ENCODE assay signal across 11 cellular contexts in genomic region chr15:31367021-31367729, GRCh38. TPM values are rescaled to one million over a fixed set of nuclear protein-coding genes. Genes with fewer than 3 reads are reported as not detected.
DNase-seq lines count a peak whose midpoint lies in the region; ATAC-seq and TF ChIP-seq lines count a peak whose summit lies in the region.
"Had no signal": no experiment of that assay in that cellular context is flagged by ENCODE, and none has a peak within 500 bp of the region (broad histone marks: within the 10 kb centered on the region; RNA-seq: fewer than 3 reads in every experiment).

No MANE protein-coding gene starts in this region.

- H3K4me3 ChIP-seq in urinary bladder (ENCODE audit: low read depth, low read length) = no peak overlapping the region

- WGBS in urinary bladder = 85% methylated on average over 11 of the region's 11 CpGs

- no peaks in the 10 kb centered on the region for H3K4me1 ChIP-seq in urinary bladder (ENCODE audit: insufficient read depth)

- CTCF ChIA-PET in MCF 10A (lab: Yijun Ruan, JAX) = interaction anchor here (0.6 to 10.8 kb wide), 20 partner anchors 9 to 239 kb away, joined by 3 to 182 read pairs (median 7); no protein-coding TSS in a partner anchor

- ATAC-seq in activated T-cell treated with anti-CD3 and anti-CD28 coated beads, Interleukin-2, amount 50 U/mL, for 4 hours = no peak
- ATAC-seq in HG02970 (IDR thresholded peaks at IDR 0.05; ENCODE audit: low FRiP score, unreplicated experiment) = no peak

- DNase-seq in activated T-cell treated with anti-CD3 and anti-CD28 coated beads, Interleukin-2, amount 50 U/mL, for 4 hours = no peak
- no peak for DNase-seq in activated T-cell treated with anti-CD3 and anti-CD28 coated beads, Interleukin-2, amount 50 U/mL, for 1 hour
- DNase-seq in MCF 10A (ENCODE audit: unreplicated experiment) (peak; percentile 25), mesenteric fat pad (ENCODE audit: low spot score) (peak; percentile 57), MV-4-11 (lab: John Stamatoyannopoulos, UW) (no peak), SKM-1 treated with dmso at 0.1 percent for 144 hours (lab: John Stamatoyannopoulos, UW; ENCODE audit: unreplicated experiment) (no peak)
- DNase-seq: activated CD4-positive, CD25-positive, alpha-beta regulatory T cell treated with anti-CD3 and anti-CD28 coated beads, Interleukin-2, amount 50 U/mL, for 72 hours; effector CD4-positive, alpha-beta T cell; NCI-H446 treated with DMSO at 0.1 percent for 48 hours had no signal

- H3K9me3 Mint-ChIP-seq in activated T-cell treated with anti-CD3 and anti-CD28 coated beads, Interleukin-2, amount 50 U/mL, for 4 hours = peaks cover 6% of the 10 kb centered on the region
- no peaks in the 10 kb centered on the region for H3K9me3 Mint-ChIP-seq in MCF 10A (ENCODE audit: unreplicated experiment)

- no peaks in the 10 kb centered on the region for H3K27me3 Mint-ChIP-seq in activated T-cell treated with anti-CD3 and anti-CD28 coated beads, Interleukin-2, amount 50 U/mL, for 4 hours (ENCODE audit: low read depth)
- H3K27me3 Mint-ChIP-seq in MCF 10A (ENCODE audit: insufficient read depth, unreplicated experiment) = no peaks in the 10 kb centered on the region

- peaks cover 93% of the 10 kb centered on the region for H3K4me1 Mint-ChIP-seq in activated T-cell treated with anti-CD3 and anti-CD28 coated beads, Interleukin-2, amount 50 U/mL, for 4 hours (ENCODE audit: low read depth)
- peaks cover 49% of the 10 kb centered on the region for H3K4me1 Mint-ChIP-seq in MCF 10A (ENCODE audit: insufficient read depth, unreplicated experiment)

- BruUV-seq in MCF 10A (replicated peaks; lab: Mats Ljungman, UMichigan) = no TSS peak

- no peaks in the 10 kb centered on the region for H3K36me3 ChIP-seq in urinary bladder (ENCODE audit: insufficient read depth)

- peak overlapping the region; percentile 65 for H3K27ac ChIP-seq in urinary bladder (ENCODE audit: low read depth)

- TF ChIP-seq CTCF in MCF 10A (IDR thresholded peaks at IDR 0.05; ENCODE audit: unreplicated experiment) = no peak

- H3K4me3 Mint-ChIP-seq in activated T-cell treated with anti-CD3 and anti-CD28 coated beads, Interleukin-2, amount 50 U/mL, for 4 hours = peak overlapping the region; percentile 76
- peak overlapping the region; percentile 76 for H3K4me3 Mint-ChIP-seq in MCF 10A (ENCODE audit: unreplicated experiment)

- POLR2A ChIA-PET in MCF 10A (lab: Yijun Ruan, JAX) = interaction anchor here (0.8 to 4.9 kb wide), 10 partner anchors 11 to 127 kb away, joined by 3 to 39 read pairs (median 8); partner anchors contain the start of gene KLF13

- intact Hi-C loops in MCF 10A (cut with micrococcal nuclease) = no loop called here

- peak overlapping the region; percentile 86 for H3K27ac Mint-ChIP-seq in MCF 10A (ENCODE audit: low read depth, unreplicated experiment)

- H3K36me3 Mint-ChIP-seq in activated T-cell treated with anti-CD3 and anti-CD28 coated beads, Interleukin-2, amount 50 U/mL, for 4 hours (ENCODE audit: insufficient read depth) = peaks cover 4% of the 10 kb centered on the region
- peaks cover 22% of the 10 kb centered on the region for H3K36me3 Mint-ChIP-seq in MCF 10A (ENCODE audit: insufficient read depth, unreplicated experiment)

RNA-seq across cellular contexts. Expression of gene KLF13, which starts 40.5 kb away (rescaled TPM):
- total RNA-seq in activated T-cell treated with anti-CD3 and anti-CD28 coated beads, Interleukin-2, amount 50 U/mL, for 4 hours = 10 to 100 TPM; 75.0 to 82.8 (median 81.8) TPM
- 83.1 and 110 TPM in 2 replicates for total RNA-seq in MCF 10A (2022)
- 41.8 TPM for total RNA-seq in mesenteric fat pad
- 24.3 TPM for total RNA-seq in urinary bladder
- polyA plus RNA-seq in urinary bladder = 65.0 TPM

Comparison
In these comparisons a context has a peak if more than half of its experiments do, and no peak if none do; other contexts are left out.
1. DNase-seq: peak in MCF 10A (single experiment) and mesenteric fat pad (single experiment); none in activated T-cell treated with anti-CD3 and anti-CD28 coated beads, Interleukin-2, amount 50 U/mL, for 4 hours (single experiment), activated T-cell treated with anti-CD3 and anti-CD28 coated beads, Interleukin-2, amount 50 U/mL, for 1 hour (single experiment), MV-4-11 (single experiment) and SKM-1 treated with dmso at 0.1 percent for 144 hours (single experiment).